In genomic region chr2:239870276-239870675, GRCh38 we compare ENCODE assay signal across 22 cellular contexts.
DNase-seq lines count a peak whose midpoint lies in the region; ATAC-seq and TF ChIP-seq lines count a peak whose summit lies in the region.
"Had no signal": no experiment of that assay in that cellular context is flagged by ENCODE, and none has a peak within 500 bp of the region (broad histone marks: within the 10 kb centered on the region; RNA-seq: fewer than 3 reads in every experiment).

No MANE protein-coding gene starts in this region.

- TF ChIP-seq CTCF in esophagus muscularis mucosa (IDR thresholded peaks at IDR 0.05) (no peak), osteocyte (IDR thresholded peaks at IDR 0.05) (no peak), spleen (IDR thresholded peaks at IDR 0.05 in 8 of 11, conservative IDR thresholded peaks at IDR 0.05 in 3 of 11) (no peak)

- H3K4me1 ChIP-seq in esophagus muscularis mucosa (peaks cover 0 to 4% (median 0%) of the 10 kb centered on the region in 4 donors), spleen (no peaks in the 10 kb centered on the region)
- H3K4me1 ChIP-seq: HAP-1 had no signal

- no peak overlapping the region for H3K4me3 ChIP-seq in esophagus muscularis mucosa
- H3K4me3 ChIP-seq in spleen, result no peak overlapping the region
- H3K4me3 ChIP-seq: GM23338, HAP-1, K562 had no signal

- H3K36me3 ChIP-seq in esophagus muscularis mucosa (no peaks in the 10 kb centered on the region), spleen (no peaks in the 10 kb centered on the region)
- H3K36me3 ChIP-seq: HAP-1 had no signal

- H3K27ac ChIP-seq in esophagus muscularis mucosa (replicated peaks in 1 of 4), result no peak overlapping the region
- H3K27ac ChIP-seq in spleen, result no peak overlapping the region

- peak; percentile 13 for DNase-seq in activated T-cell treated with anti-CD3 and anti-CD28 coated beads, Interleukin-2, amount 50 U/mL, for 24 hours
- DNase-seq in activated T-cell treated with anti-CD3 and anti-CD28 coated beads, Interleukin-2, amount 50 U/mL, for 48 hours, result no peak
- peak; percentile 68 for DNase-seq in esophagus muscularis mucosa (ENCODE audit: extremely low spot score)
- peak; percentile 63 for DNase-seq in osteocyte (ENCODE audit: extremely low spot score, unreplicated experiment)
- no peak for DNase-seq in spleen
- no peak for DNase-seq in NCI-H226
- DNase-seq: CD4-positive, CD25-positive, alpha-beta regulatory T cell; DMS153; HFFc6; Kasumi-1; NCI-H1092 treated with DMSO at 0.1 percent for 48 hours; NCI-H146; NCI-H1930; NCI-H2107; NCI-H446 treated with DMSO at 0.1 percent for 48 hours; NCI-H526; RPMI8226; SHP77 had no signal

- H3K9me3 Mint-ChIP-seq in activated T-cell treated with anti-CD3 and anti-CD28 coated beads, Interleukin-2, amount 50 U/mL, for 24 hours, result no peaks in the 10 kb centered on the region
- no peaks in the 10 kb centered on the region for H3K9me3 Mint-ChIP-seq in osteocyte (ENCODE audit: unreplicated experiment)
- H3K9me3 Mint-ChIP-seq: CD4-positive, CD25-positive, alpha-beta regulatory T cell; GM23338 had no signal

- no peak overlapping the region for H3K27ac Mint-ChIP-seq in activated T-cell treated with anti-CD3 and anti-CD28 coated beads, Interleukin-2, amount 50 U/mL, for 24 hours
- no peak overlapping the region for H3K27ac Mint-ChIP-seq in osteocyte (ENCODE audit: unreplicated experiment)
- H3K27ac Mint-ChIP-seq: CD4-positive, CD25-positive, alpha-beta regulatory T cell; GM23338; HFFc6 had no signal

- H3K4me1 Mint-ChIP-seq in activated T-cell treated with anti-CD3 and anti-CD28 coated beads, Interleukin-2, amount 50 U/mL, for 24 hours (ENCODE audit: low read depth), result no peaks in the 10 kb centered on the region
- H3K4me1 Mint-ChIP-seq in osteocyte (ENCODE audit: unreplicated experiment), result no peaks in the 10 kb centered on the region
- H3K4me1 Mint-ChIP-seq: CD4-positive, CD25-positive, alpha-beta regulatory T cell had no signal

- H3K27me3 ChIP-seq in esophagus muscularis mucosa (no peaks in the 10 kb centered on the region), spleen (replicated peaks in 1 of 7) (peaks cover 0 to 10% (median 0%) of the 10 kb centered on the region in 7 donors)

- no peaks in the 10 kb centered on the region for H3K9me3 ChIP-seq in esophagus muscularis mucosa
- H3K9me3 ChIP-seq in spleen, result no peaks in the 10 kb centered on the region
- H3K9me3 ChIP-seq: HAP-1 had no signal

- H3K36me3 Mint-ChIP-seq in activated T-cell treated with anti-CD3 and anti-CD28 coated beads, Interleukin-2, amount 50 U/mL, for 24 hours (ENCODE audit: low read depth), result no peaks in the 10 kb centered on the region
- no peaks in the 10 kb centered on the region for H3K36me3 Mint-ChIP-seq in osteocyte (ENCODE audit: unreplicated experiment)
- H3K36me3 Mint-ChIP-seq: CD4-positive, CD25-positive, alpha-beta regulatory T cell had no signal

- no peak for TF ChIP-seq POLR2A in esophagus muscularis mucosa (IDR thresholded peaks at IDR 0.05; ENCODE audit: low read depth)
- no peak for TF ChIP-seq POLR2A in spleen (IDR thresholded peaks at IDR 0.05)

- H3K4me3 Mint-ChIP-seq in activated T-cell treated with anti-CD3 and anti-CD28 coated beads, Interleukin-2, amount 50 U/mL, for 24 hours, result no peak overlapping the region
- H3K4me3 Mint-ChIP-seq in osteocyte (ENCODE audit: unreplicated experiment), result no peak overlapping the region
- H3K4me3 Mint-ChIP-seq: CD4-positive, CD25-positive, alpha-beta regulatory T cell; GM23338; HFFc6 had no signal

- intact Hi-C loops in esophagus muscularis mucosa (cut with DNase I), result no loop called here
- intact Hi-C loops in spleen (cut with DNase I; ENCODE audit: low total_unique reads), result no loop called here

- no peak for ATAC-seq in HG02763 (IDR thresholded peaks at IDR 0.05; ENCODE audit: unreplicated experiment)
- ATAC-seq: GM23338, K562 had no signal

- no peak for TF ChIP-seq EP300 in esophagus muscularis mucosa (IDR thresholded peaks at IDR 0.05)

- WGBS in esophagus muscularis mucosa, result 90% methylated on average over 11 of the region's 12 CpGs
- 88 to 97% (median 94%) methylated on average over 12 of the region's 12 CpGs for WGBS in spleen, 5 donors

- H3K27me3 Mint-ChIP-seq in activated T-cell treated with anti-CD3 and anti-CD28 coated beads, Interleukin-2, amount 50 U/mL, for 24 hours, result peaks cover 10% of the 10 kb centered on the region
- H3K27me3 Mint-ChIP-seq in osteocyte (ENCODE audit: unreplicated experiment), result no peaks in the 10 kb centered on the region
- H3K27me3 Mint-ChIP-seq: CD4-positive, CD25-positive, alpha-beta regulatory T cell had no signal

Comparison
In these comparisons a context has a peak if more than half of its experiments do, and no peak if none do; other contexts are left out.
1. DNase-seq: peak in activated T-cell treated with anti-CD3 and anti-CD28 coated beads, Interleukin-2, amount 50 U/mL, for 24 hours (single experiment), esophagus muscularis mucosa (single experiment) and osteocyte (single experiment); none in activated T-cell treated with anti-CD3 and anti-CD28 coated beads, Interleukin-2, amount 50 U/mL, for 48 hours (0 of 2), spleen (single experiment) and NCI-H226 (single experiment).